9 cellular contexts compared by ENCODE assay signal in genomic region chr3:174125267-174125844, GRCh38.
DNase-seq lines count a peak whose midpoint lies in the region; ATAC-seq, FAIRE-seq and TF ChIP-seq lines count a peak whose summit lies in the region.
"Had no signal": no experiment of that assay in that cellular context is flagged by ENCODE, and none has a peak within 500 bp of the region (broad histone marks: within the 10 kb centered on the region; RNA-seq: fewer than 3 reads in every experiment).

No MANE protein-coding gene starts in this region.

- intact Hi-C loops in endothelial cell of umbilical vein (cut with micrococcal nuclease), result loop anchor here (5.0 to 10.0 kb wide), 3 partner anchors 272 to 1817 kb away; no protein-coding TSS in a partner anchor

- DNase-seq in H9 (peak; percentile 32), NCI-H524 (lab: John Stamatoyannopoulos, UW) (peak; percentile 45 to 70), endothelial cell of umbilical vein (ENCODE audit: low read depth, low spot score) (peak; percentile 60), smooth muscle cell of the brain vasculature (ENCODE audit: low read depth, low spot score) (peak; percentile 7)

- no peak overlapping the region for H3K4me3 ChIP-seq in endothelial cell of umbilical vein (replicated peaks in 1 of 3; ENCODE audit: insufficient read depth in 1 of 3, low read depth in 1 of 3, low read length in 3 of 3)

- FAIRE-seq in A204.1 (lab: Jason Lieb, UNC) (peak; percentile 90), endothelial cell of umbilical vein (lab: Jason Lieb, UNC) (no peak)

- no peak overlapping the region; a peak in 1 of 7 replicates for H3K27ac Mint-ChIP-seq in H9
- H3K27ac Mint-ChIP-seq: activated naive CD8-positive, alpha-beta T cell had no signal

- no peak overlapping the region for H3K4me3 Mint-ChIP-seq in H9
- H3K4me3 Mint-ChIP-seq: activated naive CD8-positive, alpha-beta T cell had no signal

- H2AFZ ChIP-seq in H9 (ENCODE audit: low read length) (no peak overlapping the region), endothelial cell of umbilical vein (ENCODE audit: low read depth, low read length) (no peak overlapping the region)

- H4K20me1 ChIP-seq in H9 (ENCODE audit: control insufficient read depth, insufficient read depth, insufficient read length) (no peaks in the 10 kb centered on the region), endothelial cell of umbilical vein (replicated peaks; ENCODE audit: control insufficient read depth, extremely low read depth, insufficient read depth, low read length) (no peaks in the 10 kb centered on the region)

- H3K9me3 ChIP-seq in H9 (ENCODE audit: control insufficient read depth, low read depth, low read length) (no peaks in the 10 kb centered on the region), endothelial cell of umbilical vein (replicated peaks; ENCODE audit: control insufficient read depth, insufficient read depth, low read length) (no peaks in the 10 kb centered on the region)

- no peak overlapping the region for H2BK5ac ChIP-seq in H9 (ENCODE audit: insufficient read length, low read length)

- ATAC-seq in GM18520 (IDR thresholded peaks at IDR 0.05; ENCODE audit: unreplicated experiment) (no peak), HG03460 (IDR thresholded peaks at IDR 0.05; ENCODE audit: unreplicated experiment) (no peak), GM19324 (IDR thresholded peaks at IDR 0.05; ENCODE audit: low FRiP score, unreplicated experiment) (no peak)

- H2BK15ac ChIP-seq in H9 (ENCODE audit: low read depth, low read length), result no peak overlapping the region

- no peak overlapping the region for H2BK12ac ChIP-seq in H9 (ENCODE audit: insufficient read length, low read depth, low read length)

- H3K4me2 ChIP-seq in H9 (ENCODE audit: insufficient read depth, insufficient read length, low read length) (no peak overlapping the region), endothelial cell of umbilical vein (ENCODE audit: insufficient read depth, low read length) (no peak overlapping the region)

- no peak overlapping the region for H2BK20ac ChIP-seq in H9 (ENCODE audit: low read depth, low read length, poor library complexity, severe bottlenecking)

- TF ChIP-seq POLR2A in endothelial cell of umbilical vein (IDR thresholded peaks at IDR 0.05; ENCODE audit: low read depth, low read length), result no peak

- H3K23me2 ChIP-seq in H9 (ENCODE audit: insufficient read length, low read depth, low read length, poor library complexity, severe bottlenecking), result no peaks in the 10 kb centered on the region

- TF ChIP-seq CTCF in H9 (conservative IDR thresholded peaks at IDR 0.05), result peak; percentile 87
- peak; percentile 36 to 54 for TF ChIP-seq CTCF in endothelial cell of umbilical vein (IDR thresholded peaks at IDR 0.05; ENCODE audit: extremely low read depth in 1 of 2, insufficient read depth in 1 of 2, low read depth in 1 of 2, low read length in 2 of 2)

- no peak overlapping the region for H3K9ac ChIP-seq in H9 (ENCODE audit: extremely low read depth, insufficient read length, low read length)
- H3K9ac ChIP-seq in endothelial cell of umbilical vein (replicated peaks; ENCODE audit: extremely low read depth, insufficient read depth, low read length), result no peak overlapping the region

- H3K4me1 Mint-ChIP-seq in H9, result peaks cover 24 to 38% of the 10 kb centered on the region in 2 experiments

- H3K79me2 ChIP-seq in H9 (ENCODE audit: insufficient read depth, low read length) (no peaks in the 10 kb centered on the region), endothelial cell of umbilical vein (ENCODE audit: control insufficient read depth, insufficient read depth, low read length) (no peaks in the 10 kb centered on the region)

- CTCF ChIA-PET in endothelial cell of umbilical vein (lab: Charles Lee), result interaction anchor here (0.5 to 2.2 kb wide), 10 partner anchors 10 to 1401 kb away, joined by 3 to 11 read pairs (median 3); no protein-coding TSS in a partner anchor

- no peak overlapping the region for H3K14ac ChIP-seq in H9 (ENCODE audit: insufficient read depth, low read length)

- H3T11ph ChIP-seq in H9 (ENCODE audit: low read length), result no peak overlapping the region

- H3K56ac ChIP-seq in H9 (ENCODE audit: insufficient read length, low read depth, low read length), result no peak overlapping the region

- no peak overlapping the region for H2AK5ac ChIP-seq in H9 (ENCODE audit: insufficient read length, low read length)

- H3K27me3 ChIP-seq in H9 (ENCODE audit: insufficient read depth, low read length) (no peaks in the 10 kb centered on the region), endothelial cell of umbilical vein (ENCODE audit: control insufficient read depth in 2 of 2, insufficient read depth in 2 of 2, low read length in 2 of 2) (no peaks in the 10 kb centered on the region)

- no peaks in the 10 kb centered on the region for H3K36me3 ChIP-seq in endothelial cell of umbilical vein (ENCODE audit: control insufficient read depth in 2 of 2, extremely low read depth in 1 of 2, insufficient read depth in 2 of 2, low read length in 2 of 2)

- H3K27ac ChIP-seq in H9 (ENCODE audit: insufficient read length, low read depth, low read length) (no peak overlapping the region), endothelial cell of umbilical vein (ENCODE audit: insufficient read depth, low read depth, low read length) (no peak overlapping the region)

- no peak overlapping the region for H3K4ac ChIP-seq in H9 (ENCODE audit: low read depth, low read length)

- no peaks in the 10 kb centered on the region for H3K36me3 Mint-ChIP-seq in H9 (ENCODE audit: insufficient read depth in 1 of 3, low read depth in 3 of 3)
- H3K36me3 Mint-ChIP-seq: activated naive CD8-positive, alpha-beta T cell had no signal

- H2BK120ac ChIP-seq in H9 (ENCODE audit: low read depth, low read length, poor library complexity, severe bottlenecking), result no peak overlapping the region

- no peaks in the 10 kb centered on the region for H3K9me1 ChIP-seq in endothelial cell of umbilical vein (replicated peaks; ENCODE audit: control insufficient read depth, extremely low read depth, insufficient read depth, low read length)

- no peak overlapping the region for H4K5ac ChIP-seq in H9 (ENCODE audit: insufficient read length, low read depth, low read length)

- POLR2A ChIA-PET in endothelial cell of umbilical vein (lab: Charles Lee), result interaction anchor here (0.6 kb wide), 1 partner anchor 18 kb away, joined by 3 read pairs; no protein-coding TSS in a partner anchor

- H3K18ac ChIP-seq in H9 (ENCODE audit: insufficient read length, low read depth, low read length), result no peak overlapping the region

- H4K91ac ChIP-seq in H9 (ENCODE audit: insufficient read length, low read depth, low read length), result no peak overlapping the region

- no peaks in the 10 kb centered on the region for H3K9me3 Mint-ChIP-seq in H9

- H3K4me1 ChIP-seq in H9 (ENCODE audit: insufficient read depth, low read length) (peaks cover 14% of the 10 kb centered on the region), endothelial cell of umbilical vein (ENCODE audit: control insufficient read depth, extremely low read depth, insufficient read depth, low read length) (peaks cover 5% of the 10 kb centered on the region)

- no TSS peak for BruUV-seq in endothelial cell of umbilical vein (replicated peaks; lab: Mats Ljungman, UMichigan)

- H3K23ac ChIP-seq in H9 (ENCODE audit: insufficient read length, low read depth, low read length), result no peak overlapping the region

- dilution Hi-C loops in endothelial cell of umbilical vein (cut with MboI; ENCODE audit: extremely low pct_ligation_motif_present, low sequenced_read_pairs), result no loop called here

- no peaks in the 10 kb centered on the region for H3K27me3 Mint-ChIP-seq in H9 (ENCODE audit: low read depth)
- H3K27me3 Mint-ChIP-seq: activated naive CD8-positive, alpha-beta T cell had no signal

- H4K8ac ChIP-seq in H9 (replicated peaks; ENCODE audit: insufficient read length, low read depth, low read length), result no peak overlapping the region

- no peaks in the 10 kb centered on the region for H3K79me1 ChIP-seq in H9 (ENCODE audit: insufficient read depth, low read depth, low read length, poor library complexity, severe bottlenecking)

- WGBS in H9 (ENCODE audit: extremely low coverage, insufficient read length, low lambda C conversion rate), result no CpG with 5 or more reads among the region's 2 CpGs

TF ChIP-seq in endothelial cell of umbilical vein, 7 proteins besides CTCF, POLR2A, EP300 and RAD21:
- TF ChIP-seq POLR2AphosphoS5 (IDR thresholded peaks at IDR 0.05; ENCODE audit: insufficient read depth, low read depth, low read length), result no peak
- TF ChIP-seq JUN (IDR thresholded peaks at IDR 0.05; ENCODE audit: borderline replicate concordance, insufficient read depth, insufficient read length, low read depth), result no peak
- TF ChIP-seq FOS (IDR thresholded peaks at IDR 0.05; ENCODE audit: borderline replicate concordance, insufficient read depth, low read length), result no peak
- TF ChIP-seq GATA2 (IDR thresholded peaks at IDR 0.05; ENCODE audit: insufficient read depth, insufficient read length, low read depth, low read length), result no peak
- TF ChIP-seq MAX (IDR thresholded peaks at IDR 0.05; ENCODE audit: insufficient read depth, insufficient read length), result no peak
- TF ChIP-seq EZH2 (IDR thresholded peaks at IDR 0.05; ENCODE audit: borderline replicate concordance, low read depth, low read length, severe bottlenecking), result no peak
- TF ChIP-seq MYC (IDR thresholded peaks at IDR 0.05; ENCODE audit: low read depth, low read length), result no peak

Comparison
In these comparisons a context has a peak if more than half of its experiments do, and no peak if none do; other contexts are left out.
1. DNase-seq: peak in every context shown above with its lines; median percentile 60 in endothelial cell of umbilical vein; 58 in NCI-H524; 32 in H9; 7 in smooth muscle cell of the brain vasculature.